Comparison of ENCODE assay signal across 20 cellular contexts in the genomic region with DNA sequence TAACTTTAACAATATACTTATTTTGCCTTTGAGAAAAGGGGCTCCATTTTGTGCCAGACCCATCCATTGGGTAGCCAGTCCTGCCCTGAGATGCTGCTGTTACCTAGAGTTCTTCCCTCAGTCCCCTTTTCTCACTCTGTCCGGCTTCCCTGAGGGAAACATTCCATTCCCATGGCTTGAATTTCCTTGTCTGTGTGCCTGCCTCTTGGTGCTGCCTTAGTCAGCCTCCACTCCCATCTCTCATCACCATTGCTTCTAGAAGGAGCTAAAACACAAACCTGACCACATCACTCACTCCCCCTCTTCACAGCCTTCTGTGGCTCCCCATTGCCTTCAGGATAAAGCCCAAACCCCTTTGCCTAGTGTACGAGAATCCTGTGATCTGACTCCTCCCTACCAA. TPM values are rescaled to one million over a fixed set of nuclear protein-coding genes. Genes with fewer than 3 reads are reported as not detected.
DNase-seq lines count a peak whose midpoint lies in the region; ATAC-seq and TF ChIP-seq lines count a peak whose summit lies in the region.
"Had no signal": no experiment of that assay in that cellular context is flagged by ENCODE, and none has a peak within 500 bp of the region (broad histone marks: within the 10 kb centered on the region; RNA-seq: fewer than 3 reads in every experiment).

No MANE protein-coding gene starts in this region.

- no peaks in the 10 kb centered on the region for H3K79me2 ChIP-seq in GM23338 (replicated peaks; ENCODE audit: insufficient read depth)

- H3K4me3 ChIP-seq in GM23338 (no peak overlapping the region), RWPE2 (ENCODE audit: severe bottlenecking) (no peak overlapping the region), epithelial cell of esophagus (ENCODE audit: low read length) (no peak overlapping the region)
- H3K4me3 ChIP-seq: A549; BLaER1 treated with 17β-estradiol and CSF1 and Interleukin-3, amounts not matched to agents 10 nM and 100 nM had no signal

- H3K4me2 ChIP-seq in GM23338 = no peak overlapping the region
- H3K4me2 ChIP-seq: A549; BLaER1 treated with 17β-estradiol and CSF1 and Interleukin-3, amounts not matched to agents 10 nM and 100 nM had no signal

- H3K36me3 Mint-ChIP-seq in GM23338 (ENCODE audit: low read depth) = no peaks in the 10 kb centered on the region; the same call in 2 of the 3 replicates
- H3K36me3 Mint-ChIP-seq in stimulated activated effector memory CD8-positive, alpha-beta T cell treated with anti-CD3 and anti-CD28 coated beads, Interleukin-12 subunit alpha, Interleukin-12 subunit beta, amount 100 ng/mL, for 72 hours = no peaks in the 10 kb centered on the region
- H3K36me3 Mint-ChIP-seq: CD14-positive monocyte; CD8-positive, alpha-beta memory T cell had no signal

- no peak overlapping the region for H3K4me3 Mint-ChIP-seq in GM23338
- H3K4me3 Mint-ChIP-seq in stimulated activated effector memory CD8-positive, alpha-beta T cell treated with anti-CD3 and anti-CD28 coated beads, Interleukin-12 subunit alpha, Interleukin-12 subunit beta, amount 100 ng/mL, for 72 hours = no peak overlapping the region
- H3K4me3 Mint-ChIP-seq: CD14-positive monocyte; CD4-positive, alpha-beta T cell; CD8-positive, alpha-beta memory T cell had no signal

- TF ChIP-seq CTCF in GM23338 (conservative IDR thresholded peaks at IDR 0.05; ENCODE audit: low read depth in 2 of 2) (no peak), RWPE2 (IDR thresholded peaks at IDR 0.05; ENCODE audit: poor library complexity, severe bottlenecking) (no peak), epithelial cell of esophagus (IDR thresholded peaks at IDR 0.05; ENCODE audit: insufficient read depth, low read depth, low read length, missing control alignments) (no peak)

- peak overlapping the region; percentile 14; the same call in 1 of the 2 replicates for H2AFZ ChIP-seq in GM23338

- H3K27ac Mint-ChIP-seq in GM23338 = no peak overlapping the region
- H3K27ac Mint-ChIP-seq in stimulated activated effector memory CD8-positive, alpha-beta T cell treated with anti-CD3 and anti-CD28 coated beads, Interleukin-12 subunit alpha, Interleukin-12 subunit beta, amount 100 ng/mL, for 72 hours = no peak overlapping the region
- H3K27ac Mint-ChIP-seq: CD14-positive monocyte; CD4-positive, alpha-beta T cell; CD8-positive, alpha-beta memory T cell had no signal

- H3K36me3 ChIP-seq in GM23338 (ENCODE audit: insufficient read depth) (no peaks in the 10 kb centered on the region; the same call in 1 of the 2 replicates), RWPE2 (ENCODE audit: low read depth) (no peaks in the 10 kb centered on the region)
- H3K36me3 ChIP-seq: BE2C; BLaER1 treated with 17β-estradiol and CSF1 and Interleukin-3, amounts not matched to agents 10 nM and 100 nM had no signal

- H3K4me1 Mint-ChIP-seq in GM23338 = peaks cover 7% of the 10 kb centered on the region
- no peaks in the 10 kb centered on the region for H3K4me1 Mint-ChIP-seq in stimulated activated effector memory CD8-positive, alpha-beta T cell treated with anti-CD3 and anti-CD28 coated beads, Interleukin-12 subunit alpha, Interleukin-12 subunit beta, amount 100 ng/mL, for 72 hours
- H3K4me1 Mint-ChIP-seq: CD14-positive monocyte; CD8-positive, alpha-beta memory T cell had no signal

- DNase-seq in GM23338 (ENCODE audit: low spot score) (peak; percentile 11), RWPE2 (ENCODE audit: low spot score) (no peak), epithelial cell of esophagus (ENCODE audit: low read depth) (peak; percentile 58), left ventricle myocardium superior (no peak), EL (no peak)
- DNase-seq in stimulated activated effector memory CD8-positive, alpha-beta T cell treated with anti-CD3 and anti-CD28 coated beads, Interleukin-12 subunit alpha, Interleukin-12 subunit beta, amount 100 ng/mL, for 72 hours (ENCODE audit: low spot score in 2 of 2) = no peak
- no peak for DNase-seq in stimulated activated naive CD8-positive, alpha-beta T cell treated with anti-CD3 and anti-CD28 coated beads, Interleukin-15, Interleukin-2, amounts not matched to agents 100 U/mL and 50 U/mL, for 24 hours
- DNase-seq: 8988T; ACHN; AML-193; BE2C; CD4-positive, alpha-beta T cell; CD8-positive, alpha-beta memory T cell; DMS 273 treated with DMSO at 0.1 percent for 48 hours; DMS79; H7; HCEC 1CT had no signal

- H3K27me3 Mint-ChIP-seq in GM23338 (ENCODE audit: insufficient read depth, low read depth, poor library complexity) = peaks cover 2% of the 10 kb centered on the region

- ATAC-seq in GM23338 (peak; percentile 39), RWPE2 (ENCODE audit: low read depth) (peak; percentile 44; the same call in 1 of the 3 replicates), left ventricle myocardium superior (no peak)
- no peak for ATAC-seq in stimulated activated effector memory CD8-positive, alpha-beta T cell treated with anti-CD3 and anti-CD28 coated beads, Interleukin-12 subunit alpha, Interleukin-12 subunit beta, amount 100 ng/mL, for 72 hours
- no peak for ATAC-seq in stimulated activated naive CD8-positive, alpha-beta T cell treated with anti-CD3 and anti-CD28 coated beads, Interleukin-15, Interleukin-2, amounts not matched to agents 100 U/mL and 50 U/mL, for 24 hours

- H3K27ac ChIP-seq in GM23338 (ENCODE audit: low read depth) (no peak overlapping the region), RWPE2 (ENCODE audit: poor library complexity, severe bottlenecking) (no peak overlapping the region)
- H3K27ac ChIP-seq: A549; BLaER1 treated with 17β-estradiol and CSF1 and Interleukin-3, amounts not matched to agents 10 nM and 100 nM had no signal

- H4K20me1 ChIP-seq in GM23338 (replicated peaks; ENCODE audit: insufficient read depth) = no peaks in the 10 kb centered on the region
- H4K20me1 ChIP-seq: BLaER1 treated with 17β-estradiol and CSF1 and Interleukin-3, amounts not matched to agents 10 nM and 100 nM had no signal

- H3F3A ChIP-seq in GM23338 (replicated peaks; ENCODE audit: low read depth) = no peaks in the 10 kb centered on the region

- no peaks in the 10 kb centered on the region for H3K9me3 ChIP-seq in RWPE2 (ENCODE audit: severe bottlenecking)
- H3K9me3 ChIP-seq: A549, BE2C had no signal

- H3K27me3 ChIP-seq in GM23338 (ENCODE audit: insufficient read depth) (no peaks in the 10 kb centered on the region), RWPE2 (ENCODE audit: insufficient read depth, poor library complexity, severe bottlenecking) (peaks cover 15% of the 10 kb centered on the region)
- H3K27me3 ChIP-seq: BE2C; BLaER1 treated with 17β-estradiol and CSF1 and Interleukin-3, amounts not matched to agents 10 nM and 100 nM had no signal

- H3K4me1 ChIP-seq in GM23338 (ENCODE audit: insufficient read depth) (peaks cover 4% of the 10 kb centered on the region; the same call in 1 of the 2 replicates), RWPE2 (ENCODE audit: insufficient read depth, poor library complexity, severe bottlenecking) (no peaks in the 10 kb centered on the region)
- H3K4me1 ChIP-seq: A549, BE2C had no signal

- intact Hi-C loops in left ventricle myocardium superior (cut with micrococcal nuclease) = no loop called here

- H3K9me2 ChIP-seq in GM23338 (ENCODE audit: insufficient read depth) = no peaks in the 10 kb centered on the region

- H3K9me3 Mint-ChIP-seq in GM23338 = peaks cover 8% of the 10 kb centered on the region
- no peaks in the 10 kb centered on the region for H3K9me3 Mint-ChIP-seq in stimulated activated effector memory CD8-positive, alpha-beta T cell treated with anti-CD3 and anti-CD28 coated beads, Interleukin-12 subunit alpha, Interleukin-12 subunit beta, amount 100 ng/mL, for 72 hours
- H3K9me3 Mint-ChIP-seq: CD4-positive, alpha-beta T cell; CD8-positive, alpha-beta memory T cell had no signal

TF ChIP-seq in GM23338, 12 proteins besides CTCF, POLR2A, EP300 and RAD21:
- no peak for TF ChIP-seq ZNF331 (CRISPR knock-in tag; IDR thresholded peaks at IDR 0.05; ENCODE audit: low read depth)

RNA-seq across cellular contexts. Expression of gene C2CD4B, which starts 25.2 kb away (rescaled TPM):
- 1.3 and 1.5 TPM in 2 replicates for total RNA-seq in GM23338 (2014; rRNA removed; shearing (Covaris generic))
- polyA plus RNA-seq in GM23338 (2016; fragmentation: Nextera tagmentation; extraction: Ambion mirVana) = 0.31 TPM in 1 of 2 replicates, not detected in the other
- total RNA-seq in left ventricle myocardium superior = 1.7 TPM
- polyA plus RNA-seq: CD14-positive monocyte; CD8-positive, alpha-beta memory T cell had no signal

Comparison
In these comparisons a context has a peak if more than half of its experiments do, and no peak if none do; other contexts are left out.
1. ATAC-seq: peak in GM23338 (single experiment) and RWPE2 (single experiment); none in stimulated activated effector memory CD8-positive, alpha-beta T cell treated with anti-CD3 and anti-CD28 coated beads, Interleukin-12 subunit alpha, Interleukin-12 subunit beta, amount 100 ng/mL, for 72 hours (single experiment), left ventricle myocardium superior (single experiment) and stimulated activated naive CD8-positive, alpha-beta T cell treated with anti-CD3 and anti-CD28 coated beads, Interleukin-15, Interleukin-2, amounts not matched to agents 100 U/mL and 50 U/mL, for 24 hours (single experiment).
2. DNase-seq: peak in GM23338 (single experiment) and epithelial cell of esophagus (single experiment); none in RWPE2 (single experiment), stimulated activated effector memory CD8-positive, alpha-beta T cell treated with anti-CD3 and anti-CD28 coated beads, Interleukin-12 subunit alpha, Interleukin-12 subunit beta, amount 100 ng/mL, for 72 hours (0 of 2), left ventricle myocardium superior (single experiment), EL (single experiment) and stimulated activated naive CD8-positive, alpha-beta T cell treated with anti-CD3 and anti-CD28 coated beads, Interleukin-15, Interleukin-2, amounts not matched to agents 100 U/mL and 50 U/mL, for 24 hours (single experiment).